In genomic region chr18:68520406-68521075, GRCh38 we compare ENCODE assay signal across 14 cellular contexts.
DNase-seq lines count a peak whose midpoint lies in the region; ATAC-seq, FAIRE-seq and TF ChIP-seq lines count a peak whose summit lies in the region.
"Had no signal": no experiment of that assay in that cellular context is flagged by ENCODE, and none has a peak within 500 bp of the region (broad histone marks: within the 10 kb centered on the region; RNA-seq: fewer than 3 reads in every experiment).

No MANE protein-coding gene starts in this region.

- H3K27me3 ChIP-seq in breast epithelium (no peaks in the 10 kb centered on the region), small intestine (ENCODE audit: control insufficient read depth in 2 of 2, insufficient read depth in 2 of 2, low read length in 2 of 2) (no peaks in the 10 kb centered on the region)
- H3K27me3 ChIP-seq: tibial nerve had no signal

- no peaks in the 10 kb centered on the region for H3K9me3 Mint-ChIP-seq in MCF 10A (ENCODE audit: unreplicated experiment)
- H3K9me3 Mint-ChIP-seq: activated T-cell treated with anti-CD3 and anti-CD28 coated beads, Interleukin-2, amount 50 U/mL, for 72 hours had no signal

- H3K4me1 ChIP-seq in breast epithelium (no peaks in the 10 kb centered on the region), small intestine (ENCODE audit: control insufficient read depth in 2 of 2, insufficient read depth in 1 of 2, low read depth in 1 of 2, low read length in 1 of 2) (no peaks in the 10 kb centered on the region)
- H3K4me1 ChIP-seq: left ventricle myocardium inferior, prostate gland, tibial nerve had no signal

- ATAC-seq in HG03354 (IDR thresholded peaks at IDR 0.05; ENCODE audit: poor library complexity, severe bottlenecking, unreplicated experiment): peak; percentile 80

- 65 to 70% (median 67%) methylated on average over 6 of the region's 6 CpGs for WGBS in small intestine, 3 donors

- H3K27me3 Mint-ChIP-seq in MCF 10A (ENCODE audit: insufficient read depth, unreplicated experiment): no peaks in the 10 kb centered on the region

- intact Hi-C loops in MCF 10A (cut with micrococcal nuclease) (no loop called here), breast epithelium (cut with DNase I; ENCODE audit: low total_unique reads) (no loop called here)

- no peak for FAIRE-seq in D721Med (lab: Jason Lieb, UNC)
- no peak for FAIRE-seq in small intestine (lab: Jason Lieb, UNC)

- H3K4me1 Mint-ChIP-seq in MCF 10A (ENCODE audit: insufficient read depth, unreplicated experiment): no peaks in the 10 kb centered on the region

- TF ChIP-seq POLR2A in breast epithelium (IDR thresholded peaks at IDR 0.05): no peak

- no peaks in the 10 kb centered on the region for H3K36me3 Mint-ChIP-seq in MCF 10A (ENCODE audit: insufficient read depth, unreplicated experiment)

- no peak overlapping the region for H3K4me3 ChIP-seq in breast epithelium
- no peak overlapping the region for H3K4me3 ChIP-seq in epithelial cell of proximal tubule (ENCODE audit: low read depth, low read length)
- no peak overlapping the region for H3K4me3 ChIP-seq in small intestine (ENCODE audit: low read depth in 1 of 2, low read length in 2 of 2)
- H3K4me3 ChIP-seq: left ventricle myocardium inferior, prostate gland, tibial nerve had no signal

- H3K4me3 Mint-ChIP-seq in MCF 10A (ENCODE audit: unreplicated experiment): no peak overlapping the region
- H3K4me3 Mint-ChIP-seq: activated T-cell treated with anti-CD3 and anti-CD28 coated beads, Interleukin-2, amount 50 U/mL, for 72 hours had no signal

- H3K27ac ChIP-seq in breast epithelium (no peak overlapping the region), small intestine (ENCODE audit: low read depth in 1 of 2, low read length in 1 of 2) (no peak overlapping the region)
- H3K27ac ChIP-seq: KMS-11, left ventricle myocardium inferior, prostate gland, tibial nerve had no signal

- TF ChIP-seq CTCF in MCF 10A (IDR thresholded peaks at IDR 0.05; ENCODE audit: unreplicated experiment): no peak
- TF ChIP-seq CTCF in breast epithelium (IDR thresholded peaks at IDR 0.05): no peak
- no peak for TF ChIP-seq CTCF in epithelial cell of proximal tubule (conservative IDR thresholded peaks at IDR 0.05; ENCODE audit: low read depth, low read length)
- no peak for TF ChIP-seq CTCF in D721Med (IDR thresholded peaks at IDR 0.05; ENCODE audit: insufficient read depth, missing control alignments)

- H3K9me3 ChIP-seq in breast epithelium (no peaks in the 10 kb centered on the region), small intestine (ENCODE audit: control insufficient read depth, low read depth) (no peaks in the 10 kb centered on the region)
- H3K9me3 ChIP-seq: left ventricle myocardium inferior, prostate gland, tibial nerve had no signal

- POLR2A ChIA-PET in MCF 10A (lab: Yijun Ruan, JAX): interaction anchor here (0.6 kb wide), 1 partner anchor 791 kb away, joined by 3 read pairs; no protein-coding TSS in a partner anchor

- H3K36me3 ChIP-seq in breast epithelium: no peaks in the 10 kb centered on the region
- no peaks in the 10 kb centered on the region for H3K36me3 ChIP-seq in small intestine (ENCODE audit: control insufficient read depth in 2 of 2, insufficient read depth in 2 of 2, low read length in 2 of 2)
- H3K36me3 ChIP-seq: left ventricle myocardium inferior, prostate gland, tibial nerve had no signal

- no peak overlapping the region for H3K27ac Mint-ChIP-seq in MCF 10A (ENCODE audit: low read depth, unreplicated experiment)
- H3K27ac Mint-ChIP-seq: activated T-cell treated with anti-CD3 and anti-CD28 coated beads, Interleukin-2, amount 50 U/mL, for 72 hours had no signal

- BruUV-seq in MCF 10A (replicated peaks; lab: Mats Ljungman, UMichigan): no TSS peak

- CTCF ChIA-PET in MCF 10A (lab: Yijun Ruan, JAX): interaction anchor here (1.2 kb wide), 1 partner anchor 32 kb away, joined by 3 read pairs; no protein-coding TSS in a partner anchor

- DNase-seq in MCF 10A (ENCODE audit: unreplicated experiment) (peak; percentile 27), breast epithelium (ENCODE audit: low spot score in 2 of 2) (no peak), epithelial cell of proximal tubule (ENCODE audit: low read depth) (peak; percentile 23), D721Med (ENCODE audit: insufficient read length, low spot score) (no peak), NCI-H345 (lab: John Stamatoyannopoulos, UW) (no peak), small intestine (no peak)
- DNase-seq in stimulated activated CD4-positive, alpha-beta T cell treated with anti-CD3 and anti-CD28 coated beads, Interleukin-12 subunit alpha, Interleukin-12 subunit beta, amount 100 ng/mL, for 4 hours: no peak
- DNase-seq: 8988T; activated T-cell treated with anti-CD3 and anti-CD28 coated beads, Interleukin-2, amount 50 U/mL, for 72 hours; left ventricle myocardium inferior had no signal

Comparison
In these comparisons a context has a peak if more than half of its experiments do, and no peak if none do; other contexts are left out.
1. DNase-seq: peak in MCF 10A (single experiment) and epithelial cell of proximal tubule (single experiment); none in breast epithelium (0 of 2), stimulated activated CD4-positive, alpha-beta T cell treated with anti-CD3 and anti-CD28 coated beads, Interleukin-12 subunit alpha, Interleukin-12 subunit beta, amount 100 ng/mL, for 4 hours (single experiment), D721Med (single experiment), NCI-H345 (single experiment) and small intestine (single experiment).